Comparison of ENCODE assay signal across 17 cellular contexts in the genomic region with DNA sequence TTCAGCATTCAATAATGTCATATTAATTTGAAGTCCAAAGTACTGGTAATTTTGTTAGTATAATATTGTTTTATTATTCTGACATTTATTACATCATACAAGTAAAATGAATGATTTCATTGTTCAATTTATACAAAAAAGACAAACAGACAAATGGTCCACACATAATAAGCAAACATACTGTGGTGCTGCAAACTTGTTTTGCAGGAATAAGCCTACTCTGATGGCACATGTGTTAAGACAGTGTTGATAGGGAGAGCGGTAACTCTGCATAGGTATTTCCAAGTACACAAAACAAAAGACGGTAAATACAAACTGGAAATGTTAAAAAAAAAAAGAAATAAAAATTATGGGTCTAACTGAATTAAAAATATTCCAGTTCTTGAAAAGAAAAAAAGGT. TPM values are rescaled to one million over a fixed set of nuclear protein-coding genes. Genes with fewer than 3 reads are reported as not detected.
DNase-seq lines count a peak whose midpoint lies in the region; ATAC-seq and TF ChIP-seq lines count a peak whose summit lies in the region.
"Had no signal": no experiment of that assay in that cellular context is flagged by ENCODE, and none has a peak within 500 bp of the region (broad histone marks: within the 10 kb centered on the region; RNA-seq: fewer than 3 reads in every experiment).

No MANE protein-coding gene starts in this region.

- no peak overlapping the region for H3K27ac Mint-ChIP-seq in HFFc6
- H3K27ac Mint-ChIP-seq: CD4-positive, alpha-beta T cell; GM23338 had no signal

- POLR2A ChIA-PET in PC-3 (lab: Charles Lee; ENCODE audit: unreplicated experiment), result no interaction called here

- no peaks in the 10 kb centered on the region for H3F3A ChIP-seq in PC-3 (ENCODE audit: low read length, unreplicated experiment)

- H2AFZ ChIP-seq in PC-3 (ENCODE audit: low read length), result 0 out of 2 replicates have a peak overlapping the region, but pooled peaks have one; percentile 9
- H2AFZ ChIP-seq: GM23338 had no signal

- no peak overlapping the region for H3K27ac ChIP-seq in PC-3 (ENCODE audit: low read length)
- H3K27ac ChIP-seq: 22Rv1, A549, C4-2B had no signal

- TF ChIP-seq CTCF in LNCaP clone FGC (IDR thresholded peaks at IDR 0.05; ENCODE audit: control insufficient read depth, extremely low read depth, insufficient read depth), result no peak
- no peak for TF ChIP-seq CTCF in PC-3 (conservative IDR thresholded peaks at IDR 0.05; ENCODE audit: low read depth, low read length)
- TF ChIP-seq CTCF in HFFc6 (IDR thresholded peaks at IDR 0.05), result no peak

- H3K4me3 ChIP-seq in LNCaP clone FGC (ENCODE audit: low read depth, low read length), result no peak overlapping the region
- H3K4me3 ChIP-seq in PC-3 (ENCODE audit: low read length), result no peak overlapping the region
- H3K4me3 ChIP-seq: A549, GM23338 had no signal

- intact Hi-C loops in PC-3 (cut with micrococcal nuclease), result no loop called here

- H3K4me3 Mint-ChIP-seq in HFFc6, result no peak overlapping the region
- H3K4me3 Mint-ChIP-seq: CD4-positive, alpha-beta T cell; GM23338; IgD-negative memory B cell had no signal

- H3K9ac ChIP-seq in PC-3 (ENCODE audit: low read length), result no peak overlapping the region

- CTCF ChIA-PET in PC-3 (lab: Charles Lee), result no interaction called here

- peaks cover 17% of the 10 kb centered on the region for H3K36me3 Mint-ChIP-seq in HFFc6 (ENCODE audit: low read depth)
- H3K36me3 Mint-ChIP-seq: IgD-negative memory B cell had no signal

- H3K36me3 ChIP-seq in PC-3 (ENCODE audit: low read depth, low read length), result no peaks in the 10 kb centered on the region

- no peaks in the 10 kb centered on the region for H3K27me3 ChIP-seq in PC-3 (ENCODE audit: low read length)

- BruUV-seq in PC-3 (replicated peaks; lab: Mats Ljungman, UMichigan), result no TSS peak

- 0 out of 2 replicates have a peak, but pooled peaks cover 7% of the 10 kb centered on the region for H3K4me1 ChIP-seq in PC-3 (ENCODE audit: insufficient read depth, low read length)
- H3K4me1 ChIP-seq: A549, Caco-2 had no signal

- H3K4me1 Mint-ChIP-seq in HFFc6 (ENCODE audit: low read depth), result peaks cover 2% of the 10 kb centered on the region
- H3K4me1 Mint-ChIP-seq: GM23338, IgD-negative memory B cell had no signal

- no peaks in the 10 kb centered on the region; the same call in 1 of the 2 replicates for H3K27me3 Mint-ChIP-seq in HFFc6 (ENCODE audit: insufficient read depth)
- H3K27me3 Mint-ChIP-seq: CD4-positive, alpha-beta T cell; IgD-negative memory B cell had no signal

- no peaks in the 10 kb centered on the region for H3K9me3 Mint-ChIP-seq in HFFc6
- H3K9me3 Mint-ChIP-seq: CD4-positive, alpha-beta T cell; GM23338; IgD-negative memory B cell had no signal

- H3K9me3 ChIP-seq in PC-3 (ENCODE audit: low read length), result no peaks in the 10 kb centered on the region
- H3K9me3 ChIP-seq: A549, Caco-2 had no signal

- H3K9me2 ChIP-seq in PC-3 (replicated peaks; ENCODE audit: low read length), result no peaks in the 10 kb centered on the region

- no peaks in the 10 kb centered on the region for H4K20me1 ChIP-seq in PC-3 (ENCODE audit: low read length)

- H3K4me2 ChIP-seq in PC-3 (ENCODE audit: low read length), result peak overlapping the region; percentile 54
- H3K4me2 ChIP-seq: A549, GM23338 had no signal

- H3K79me2 ChIP-seq in PC-3 (ENCODE audit: low read length), result no peaks in the 10 kb centered on the region

- peak; percentile 1 for DNase-seq in LNCaP clone FGC (ENCODE audit: low read depth)
- DNase-seq in PC-3, result peak; percentile 56
- DNase-seq in globus pallidus (ENCODE audit: low spot score), result peak; percentile 20
- DNase-seq in superior temporal gyrus (ENCODE audit: extremely low spot score), result peak; percentile 29
- no peak for DNase-seq in HFFc6
- DNase-seq in HUDEP-2 (lab: John Stamatoyannopoulos, UW; ENCODE audit: unreplicated experiment in 76 of 76), result no peak
- no peak for DNase-seq in NCI-H2029 treated with DMSO at 0.1 percent for 48 hours (lab: John Stamatoyannopoulos, UW)
- DNase-seq: AML-193; Caco-2; CD4-positive, alpha-beta T cell; HCEC 1CT had no signal

- ATAC-seq in PC-3, result peak; percentile 51; the same call in 1 of the 2 replicates
- ATAC-seq: A549, GM23338, HepG2 had no signal

RNA-seq across cellular contexts. Expression of gene DPYD, which starts 59.7 kb away (rescaled TPM):
- 11.7 and 12.8 TPM in 2 replicates for total RNA-seq in PC-3 (2014; rRNA removed)
- 10 to 100 TPM; 37.0 to 77.8 (median 67.9) TPM for total RNA-seq in HFFc6 (2021; fragmentation: NEBNext Ultra II Directional; extraction: Animal tissue kit (Norgen Biotek cat#: 25700))

Comparison
In these comparisons a context has a peak if more than half of its experiments do, and no peak if none do; other contexts are left out.
1. DNase-seq: peak in LNCaP clone FGC (single experiment), PC-3 (single experiment), globus pallidus (single experiment) and superior temporal gyrus (single experiment); none in HFFc6 (single experiment), HUDEP-2 (0 of 76) and NCI-H2029 treated with DMSO at 0.1 percent for 48 hours (single experiment).